In genomic region chr11:44221992-44222391, GRCh38 we compare ENCODE assay signal across 29 cellular contexts.
"Had no signal": no experiment of that assay in that cellular context is flagged by ENCODE, and none has a peak within 500 bp of the region (broad histone marks: within the 10 kb centered on the region; RNA-seq: fewer than 3 reads in every experiment).

No MANE protein-coding gene starts in this region.

- H3K4me3 Mint-ChIP-seq: activated CD4-positive, alpha-beta memory T cell treated with anti-CD3 and anti-CD28 coated beads, Interleukin-2, amount 10 ng/mL, durations not matched to agents 7 days and 5 days; activated naive CD4-positive, alpha-beta T cell treated with anti-CD3 and anti-CD28 coated beads for 36 hours; activated naive CD8-positive, alpha-beta T cell; activated T-helper 17 cell treated with anti-CD3 and anti-CD28 coated beads, Interleukin-2, amount 50 U/mL, for 72 hours; T-cell had no signal

- H3K4me3 ChIP-seq: cardiac muscle cell, Peyer's patch had no signal

- H3K27ac ChIP-seq: brain microvascular endothelial cell, cardiac muscle cell, Peyer's patch, RWPE1, VCaP had no signal

- ATAC-seq: activated T-helper 17 cell treated with anti-CD3 and anti-CD28 coated beads, Interleukin-2, amount 50 U/mL, for 72 hours; T-cell had no signal

- H3K36me3 ChIP-seq: brain microvascular endothelial cell, cardiac muscle cell had no signal

- H3K27ac Mint-ChIP-seq: activated CD4-positive, alpha-beta memory T cell treated with anti-CD3 and anti-CD28 coated beads, Interleukin-2, amount 10 ng/mL, durations not matched to agents 7 days and 5 days; activated naive CD4-positive, alpha-beta T cell treated with anti-CD3 and anti-CD28 coated beads for 36 hours; activated naive CD8-positive, alpha-beta T cell; activated T-helper 17 cell treated with anti-CD3 and anti-CD28 coated beads, Interleukin-2, amount 50 U/mL, for 72 hours; T-cell had no signal

- H3K27me3 Mint-ChIP-seq: activated CD4-positive, alpha-beta memory T cell treated with anti-CD3 and anti-CD28 coated beads, Interleukin-2, amount 10 ng/mL, durations not matched to agents 7 days and 5 days; activated naive CD8-positive, alpha-beta T cell; activated T-helper 17 cell treated with anti-CD3 and anti-CD28 coated beads, Interleukin-2, amount 50 U/mL, for 72 hours; T-cell had no signal

- H3K9me3 ChIP-seq: Peyer's patch had no signal

- H3K9me3 Mint-ChIP-seq: activated CD4-positive, alpha-beta memory T cell treated with anti-CD3 and anti-CD28 coated beads, Interleukin-2, amount 10 ng/mL, durations not matched to agents 7 days and 5 days; activated naive CD4-positive, alpha-beta T cell treated with anti-CD3 and anti-CD28 coated beads for 36 hours; activated T-helper 17 cell treated with anti-CD3 and anti-CD28 coated beads, Interleukin-2, amount 50 U/mL, for 72 hours; T-cell had no signal

- H3K4me1 ChIP-seq: Peyer's patch had no signal

- DNase-seq: activated CD4-positive, alpha-beta memory T cell treated with anti-CD3 and anti-CD28 coated beads, Interleukin-2, amount 10 ng/mL, durations not matched to agents 7 days and 5 days; activated CD4-positive, alpha-beta T cell treated with anti-CD3 and anti-CD28 coated beads, Interleukin-2, amount 50 U/mL, for 1 hour; activated CD4-positive, CD25-positive, alpha-beta regulatory T cell; activated gamma-delta T cell; activated naive CD4-positive, alpha-beta T cell treated with anti-CD3 and anti-CD28 coated beads for 36 hours; activated T-cell treated with anti-CD3 and anti-CD28 coated beads for 4 hours; activated T-cell treated with anti-CD3 and anti-CD28 coated beads, Interleukin-2, amount 50 U/mL, for 48 hours; brain microvascular endothelial cell; Karpas-422; MM.1S; NCI-H1092 treated with DMSO at 0.1 percent for 48 hours; NCI-H1417 treated with DMSO at 0.1 percent for 48 hours; NCI-H1694; NCI-H2029; NCI-H2107; NCI-H345; NCI-H510A; NCI-H526 treated with DMSO at 0.1 percent for 48 hours; NCI-H82; NK-92 treated with Interleukin-12 subunit alpha and Interleukin-12 subunit beta, amount 100 ng/mL, for 24 hours; Peyer's patch; Right ventricle myocardium superior; T-cell; T1000 had no signal

- H3K4me1 Mint-ChIP-seq: activated T-helper 17 cell treated with anti-CD3 and anti-CD28 coated beads, Interleukin-2, amount 50 U/mL, for 72 hours had no signal

- H3K27me3 ChIP-seq: brain microvascular endothelial cell, cardiac muscle cell, Peyer's patch had no signal
